ENCODE assay signal across 2 cellular contexts in genomic region chr16:1174477-1175357, GRCh38.
TF ChIP-seq lines count a peak whose summit lies in the region.

No MANE protein-coding gene starts in this region.

TF ChIP-seq in A549, 52 proteins besides CTCF, POLR2A, EP300 and RAD21:
- TF ChIP-seq HDAC2 (IDR thresholded peaks at IDR 0.05) = no peak
- TF ChIP-seq CBX8 (IDR thresholded peaks at IDR 0.05) = no peak
- no peak for TF ChIP-seq NR3C1 (IDR thresholded peaks at IDR 0.05)
- TF ChIP-seq FOSB (CRISPR knock-in tag; IDR thresholded peaks at IDR 0.05) = no peak
- TF ChIP-seq RCOR1 (IDR thresholded peaks at IDR 0.05; ENCODE audit: low read depth, low read length) = no peak
- no peak for TF ChIP-seq TP53 (CRISPR knock-in tag; IDR thresholded peaks at IDR 0.05)
- no peak for TF ChIP-seq HOXB5 (CRISPR knock-in tag; IDR thresholded peaks at IDR 0.05)
- no peak for TF ChIP-seq KDM1A (IDR thresholded peaks at IDR 0.05; ENCODE audit: low read depth)
- TF ChIP-seq NFE2L2 (conservative IDR thresholded peaks at IDR 0.05; ENCODE audit: low read length) = no peak
- TF ChIP-seq RARB (CRISPR knock-in tag; IDR thresholded peaks at IDR 0.05) = no peak
- no peak; the same call in 1 of the 2 replicates for TF ChIP-seq CHD4 (IDR thresholded peaks at IDR 0.05; ENCODE audit: borderline replicate concordance)
- no peak for TF ChIP-seq FOSL2 (IDR thresholded peaks at IDR 0.05)
- 0 out of 2 replicates have a peak, but pooled peaks have one; percentile 19 for TF ChIP-seq FOSL2 (CRISPR knock-in tag; IDR thresholded peaks at IDR 0.05)
- peak in 1 of 2 experiments; percentile 21; a peak in 1 of 5 replicates for TF ChIP-seq JUN (IDR thresholded peaks at IDR 0.05)
- no peak for TF ChIP-seq MYC (IDR thresholded peaks at IDR 0.05; ENCODE audit: borderline replicate concordance, low read length)

TF ChIP-seq in K562, 482 proteins besides CTCF, POLR2A, EP300 and RAD21:
- TF ChIP-seq USF1 (CRISPR knock-in tag; IDR thresholded peaks at IDR 0.05) (peak; percentile 53), ZKSCAN1 (IDR thresholded peaks at IDR 0.05; ENCODE audit: low read depth, low read length) (peak; percentile 99), USF2 (CRISPR knock-in tag; IDR thresholded peaks at IDR 0.05) (peak; percentile 67), MNT (conservative IDR thresholded peaks at IDR 0.05) (no peak), KLF1 (tag; IDR thresholded peaks at IDR 0.05) (no peak)
